In the genomic region with DNA sequence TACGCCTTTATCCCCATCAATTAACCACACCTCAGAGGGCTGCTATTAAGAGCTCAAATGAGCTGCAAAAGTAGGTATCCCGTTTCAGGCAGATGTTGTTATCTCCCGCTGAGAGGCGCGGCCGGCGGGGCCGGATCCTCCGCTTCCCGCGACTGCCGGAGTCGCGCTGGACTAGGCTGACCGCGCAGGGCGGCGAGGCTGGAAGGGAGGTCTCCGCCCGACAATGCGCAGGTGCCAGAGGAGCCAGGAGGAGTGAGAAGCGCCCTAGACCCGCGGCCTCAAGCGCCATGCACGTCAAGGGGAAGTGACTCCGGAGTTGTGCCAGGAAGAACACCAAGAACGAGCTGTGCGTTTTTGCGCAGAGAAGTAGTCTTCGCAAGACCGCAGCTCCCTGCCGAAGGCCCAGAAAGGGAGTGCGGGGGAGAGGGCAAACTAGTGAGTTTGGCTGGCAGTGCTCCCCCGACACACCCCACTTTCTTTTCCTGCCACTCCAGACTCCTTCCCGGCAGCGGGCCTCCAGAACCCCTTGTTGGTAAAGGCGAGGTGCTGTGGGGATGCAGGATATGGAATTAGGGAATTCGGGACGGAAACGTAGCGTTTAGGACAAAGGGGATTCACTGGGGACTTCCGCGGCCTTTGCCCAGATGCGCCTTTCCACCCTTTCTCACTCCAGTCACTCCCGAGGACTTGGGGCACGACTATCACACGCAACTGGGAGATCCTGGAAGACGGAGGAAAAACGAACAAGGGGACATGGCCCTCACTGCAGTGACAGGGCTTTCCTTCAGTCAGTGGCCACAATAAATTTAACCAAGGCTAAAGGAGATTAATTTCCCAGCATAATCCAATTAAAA, we compare ENCODE assay signal across 11 cellular contexts. TPM values are rescaled to one million over a fixed set of nuclear protein-coding genes. Genes with fewer than 3 reads are reported as not detected.
DNase-seq lines count a peak whose midpoint lies in the region; ATAC-seq and TF ChIP-seq lines count a peak whose summit lies in the region.
"Had no signal": no experiment of that assay in that cellular context is flagged by ENCODE, and none has a peak within 500 bp of the region (broad histone marks: within the 10 kb centered on the region; RNA-seq: fewer than 3 reads in every experiment).

No MANE protein-coding gene starts in this region.

- H3K27me3 ChIP-seq in SK-N-SH (ENCODE audit: insufficient read depth), result no peaks in the 10 kb centered on the region

- H3K9me3 Mint-ChIP-seq in activated CD4-positive, alpha-beta T cell treated with anti-CD3 and anti-CD28 coated beads, Interleukin-2, amount 10 ng/mL, durations not matched to agents 7 days and 5 days, result no peaks in the 10 kb centered on the region
- H3K9me3 Mint-ChIP-seq in stimulated activated naive CD8-positive, alpha-beta T cell treated with anti-CD3 and anti-CD28 coated beads, Interleukin-15, amount 100 ng/mL, for 72 hours, result no peaks in the 10 kb centered on the region
- no peaks in the 10 kb centered on the region for H3K9me3 Mint-ChIP-seq in activated CD4-positive, alpha-beta memory T cell treated with anti-CD3 and anti-CD28 coated beads, Interleukin-2, amount 10 ng/mL, durations not matched to agents 7 days and 5 days

- TF ChIP-seq CTCF in SK-N-SH (IDR thresholded peaks at IDR 0.05), result no peak

- no peak for DNase-seq in activated CD4-positive, alpha-beta T cell treated with anti-CD3 and anti-CD28 coated beads, Interleukin-2, amount 10 ng/mL, durations not matched to agents 7 days and 5 days
- DNase-seq in activated CD4-positive, alpha-beta T cell treated with anti-CD3 and anti-CD28 coated beads for 48 hours, result no peak
- DNase-seq in inferior parietal cortex (ENCODE audit: extremely low spot score) (peak; percentile 20), SK-N-SH (no peak), pons (ENCODE audit: low spot score) (no peak)
- no peak for DNase-seq in stimulated activated naive CD8-positive, alpha-beta T cell treated with anti-CD3 and anti-CD28 coated beads, Interleukin-15, amount 100 ng/mL, for 72 hours
- DNase-seq in activated CD4-positive, alpha-beta memory T cell treated with anti-CD3 and anti-CD28 coated beads, Interleukin-2, amount 10 ng/mL, durations not matched to agents 7 days and 5 days, result no peak
- DNase-seq: ACHN, occipital lobe had no signal

- peak overlapping the region; percentile 57 for H3K27ac ChIP-seq in angular gyrus (ENCODE audit: low read depth, low read length)
- no peak overlapping the region for H3K27ac ChIP-seq in SK-N-SH (ENCODE audit: low read depth in 2 of 2, low read length in 1 of 2)

- no peak overlapping the region for H3K4me3 ChIP-seq in SK-N-SH (ENCODE audit: low read depth in 2 of 2, low read length in 1 of 2)

- peak overlapping the region; percentile 6 for H3K4me3 Mint-ChIP-seq in activated CD4-positive, alpha-beta T cell treated with anti-CD3 and anti-CD28 coated beads, Interleukin-2, amount 10 ng/mL, durations not matched to agents 7 days and 5 days
- H3K4me3 Mint-ChIP-seq in stimulated activated naive CD8-positive, alpha-beta T cell treated with anti-CD3 and anti-CD28 coated beads, Interleukin-15, amount 100 ng/mL, for 72 hours, result peak overlapping the region; percentile 37 to 64
- no peak overlapping the region for H3K4me3 Mint-ChIP-seq in activated CD4-positive, alpha-beta memory T cell treated with anti-CD3 and anti-CD28 coated beads, Interleukin-2, amount 10 ng/mL, durations not matched to agents 7 days and 5 days

- CTCF ChIA-PET in activated CD4-positive, alpha-beta T cell treated with anti-CD3 and anti-CD28 coated beads, Interleukin-2, amount 10 ng/mL, durations not matched to agents 7 days and 5 days (lab: Charles Lee), result no interaction called here
- CTCF ChIA-PET in SK-N-SH (lab: Yijun Ruan, JAX), result no interaction called here
- CTCF ChIA-PET in activated CD4-positive, alpha-beta memory T cell treated with anti-CD3 and anti-CD28 coated beads, Interleukin-2, amount 10 ng/mL, durations not matched to agents 7 days and 5 days (lab: Charles Lee), result interaction anchor here (0.9 kb wide), 1 partner anchor 34 kb away, joined by 3 read pairs; no protein-coding TSS in a partner anchor

- H3K36me3 ChIP-seq in SK-N-SH (replicated peaks in 1 of 2; ENCODE audit: control insufficient read depth in 1 of 2, insufficient read depth in 2 of 2, low read length in 1 of 2), result peaks cover 0 to 15% of the 10 kb centered on the region in 2 experiments

- no peak overlapping the region for H2AFZ ChIP-seq in SK-N-SH (ENCODE audit: low read depth)

- peaks cover 0 to 15% of the 10 kb centered on the region in 2 experiments; a peak in 2 of 4 replicates for H3K4me1 ChIP-seq in SK-N-SH (ENCODE audit: control insufficient read depth in 1 of 2, insufficient read depth in 2 of 2, low read depth in 1 of 2, low read length in 1 of 2)

- WGBS in SK-N-SH (ENCODE audit: low lambda C conversion rate), result 96% methylated on average over 45 of the region's 50 CpGs

- H3K9me2 ChIP-seq in SK-N-SH, result no peaks in the 10 kb centered on the region

- no peaks in the 10 kb centered on the region for H3F3A ChIP-seq in SK-N-SH (replicated peaks; ENCODE audit: insufficient read depth)

- no peak for ATAC-seq in stimulated activated naive CD8-positive, alpha-beta T cell treated with anti-CD3 and anti-CD28 coated beads, Interleukin-15, amount 100 ng/mL, for 72 hours
- ATAC-seq: HCT116 had no signal

- H4K20me1 ChIP-seq in SK-N-SH (ENCODE audit: insufficient read depth), result no peaks in the 10 kb centered on the region

- H3K9ac ChIP-seq in SK-N-SH, result no peak overlapping the region

- no peak for TF ChIP-seq EP300 in SK-N-SH (IDR thresholded peaks at IDR 0.05; ENCODE audit: borderline replicate concordance in 1 of 2, low read depth in 1 of 2, low read length in 1 of 2)

- H3K4me2 ChIP-seq in SK-N-SH, result no peak overlapping the region

- H3K79me2 ChIP-seq in SK-N-SH (ENCODE audit: insufficient read depth), result peaks cover 23% of the 10 kb centered on the region

- H3K9me3 ChIP-seq in SK-N-SH, result no peaks in the 10 kb centered on the region

- H3K4me1 Mint-ChIP-seq in activated CD4-positive, alpha-beta T cell treated with anti-CD3 and anti-CD28 coated beads, Interleukin-2, amount 10 ng/mL, durations not matched to agents 7 days and 5 days, result peaks cover 12% of the 10 kb centered on the region
- peaks cover 45% of the 10 kb centered on the region for H3K4me1 Mint-ChIP-seq in stimulated activated naive CD8-positive, alpha-beta T cell treated with anti-CD3 and anti-CD28 coated beads, Interleukin-15, amount 100 ng/mL, for 72 hours
- H3K4me1 Mint-ChIP-seq in activated CD4-positive, alpha-beta memory T cell treated with anti-CD3 and anti-CD28 coated beads, Interleukin-2, amount 10 ng/mL, durations not matched to agents 7 days and 5 days, result peaks cover 7% of the 10 kb centered on the region

- peak overlapping the region; percentile 66 for H3K27ac Mint-ChIP-seq in activated CD4-positive, alpha-beta T cell treated with anti-CD3 and anti-CD28 coated beads, Interleukin-2, amount 10 ng/mL, durations not matched to agents 7 days and 5 days
- H3K27ac Mint-ChIP-seq in stimulated activated naive CD8-positive, alpha-beta T cell treated with anti-CD3 and anti-CD28 coated beads, Interleukin-15, amount 100 ng/mL, for 72 hours, result no peak overlapping the region
- no peak overlapping the region for H3K27ac Mint-ChIP-seq in activated CD4-positive, alpha-beta memory T cell treated with anti-CD3 and anti-CD28 coated beads, Interleukin-2, amount 10 ng/mL, durations not matched to agents 7 days and 5 days

- no peak for TF ChIP-seq RAD21 in SK-N-SH (IDR thresholded peaks at IDR 0.05; ENCODE audit: low read length)

- POLR2A ChIA-PET in activated CD4-positive, alpha-beta T cell treated with anti-CD3 and anti-CD28 coated beads, Interleukin-2, amount 10 ng/mL, durations not matched to agents 7 days and 5 days (lab: Charles Lee), result no interaction called here
- POLR2A ChIA-PET in SK-N-SH (lab: Yijun Ruan, JAX), result no interaction called here
- POLR2A ChIA-PET in activated CD4-positive, alpha-beta memory T cell treated with anti-CD3 and anti-CD28 coated beads, Interleukin-2, amount 10 ng/mL, durations not matched to agents 7 days and 5 days (lab: Charles Lee), result no interaction called here

- H3K27me3 Mint-ChIP-seq in activated CD4-positive, alpha-beta T cell treated with anti-CD3 and anti-CD28 coated beads, Interleukin-2, amount 10 ng/mL, durations not matched to agents 7 days and 5 days, result peaks cover 94% of the 10 kb centered on the region
- no peaks in the 10 kb centered on the region for H3K27me3 Mint-ChIP-seq in stimulated activated naive CD8-positive, alpha-beta T cell treated with anti-CD3 and anti-CD28 coated beads, Interleukin-15, amount 100 ng/mL, for 72 hours
- H3K27me3 Mint-ChIP-seq in activated CD4-positive, alpha-beta memory T cell treated with anti-CD3 and anti-CD28 coated beads, Interleukin-2, amount 10 ng/mL, durations not matched to agents 7 days and 5 days, result peaks cover 92% of the 10 kb centered on the region

- H3K36me3 Mint-ChIP-seq in activated CD4-positive, alpha-beta T cell treated with anti-CD3 and anti-CD28 coated beads, Interleukin-2, amount 10 ng/mL, durations not matched to agents 7 days and 5 days (ENCODE audit: low read depth), result no peaks in the 10 kb centered on the region
- H3K36me3 Mint-ChIP-seq in activated CD4-positive, alpha-beta memory T cell treated with anti-CD3 and anti-CD28 coated beads, Interleukin-2, amount 10 ng/mL, durations not matched to agents 7 days and 5 days (ENCODE audit: low read depth), result no peaks in the 10 kb centered on the region

TF ChIP-seq in SK-N-SH, 30 proteins besides CTCF, POLR2A, EP300 and RAD21 (continues in another document):
- TF ChIP-seq MXI1 (IDR thresholded peaks at IDR 0.05; ENCODE audit: low read depth, low read length), result no peak

RNA-seq across cellular contexts. Expression of a gene that starts 8.0 kb away (rescaled TPM):
- total RNA-seq in activated CD4-positive, alpha-beta T cell treated with anti-CD3 and anti-CD28 coated beads, Interleukin-2, amount 10 ng/mL, durations not matched to agents 7 days and 5 days, result not detected
- 7.4 and 8.3 TPM in 2 replicates for polyA plus RNA-seq in SK-N-SH (2012; rRNA removed)
- polyA plus RNA-seq in SK-N-SH (2012; cell fraction: cytosol; rRNA removed), result 9.3 and 13.1 TPM in 2 replicates
- polyA plus RNA-seq in SK-N-SH (2012; cell fraction: nucleus; rRNA removed), result 12.3 TPM in 2 replicates
- total RNA-seq in activated CD4-positive, alpha-beta memory T cell treated with anti-CD3 and anti-CD28 coated beads, Interleukin-2, amount 10 ng/mL, durations not matched to agents 7 days and 5 days, result not detected

RNA-seq across cellular contexts. Expression of a gene that starts 10.0 kb away (rescaled TPM):
- total RNA-seq in activated CD4-positive, alpha-beta T cell treated with anti-CD3 and anti-CD28 coated beads, Interleukin-2, amount 10 ng/mL, durations not matched to agents 7 days and 5 days, result not detected
- polyA plus RNA-seq in SK-N-SH (2012; rRNA removed), result 40.0 and 47.1 TPM in 2 replicates
- 24.5 and 41.7 TPM in 2 replicates for polyA plus RNA-seq in SK-N-SH (2012; cell fraction: cytosol; rRNA removed)
- 82.7 and 105 TPM in 2 replicates for polyA plus RNA-seq in SK-N-SH (2012; cell fraction: nucleus; rRNA removed)
- not detected for total RNA-seq in activated CD4-positive, alpha-beta memory T cell treated with anti-CD3 and anti-CD28 coated beads, Interleukin-2, amount 10 ng/mL, durations not matched to agents 7 days and 5 days
